In the genomic region with DNA sequence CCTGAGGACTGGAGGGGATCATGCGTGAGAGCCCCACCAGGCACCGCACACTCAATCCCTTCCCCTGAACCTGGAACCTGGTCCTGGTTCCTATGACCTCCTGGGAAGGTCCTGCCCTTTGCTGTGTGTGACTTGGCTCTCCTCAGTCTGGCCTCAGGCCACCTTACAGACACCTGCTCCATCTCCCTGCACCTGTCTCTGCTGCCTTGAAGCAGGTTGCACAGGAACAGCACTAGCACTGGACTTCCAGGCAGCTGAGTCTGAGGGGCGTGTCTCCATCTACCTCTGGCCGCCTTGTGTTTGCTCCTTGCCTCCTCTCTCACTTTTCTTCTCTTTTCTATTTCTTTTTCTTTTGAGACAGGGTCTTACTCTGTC, we compare ENCODE assay signal across 14 cellular contexts. TPM values are rescaled to one million over a fixed set of nuclear protein-coding genes. Genes with fewer than 3 reads are reported as not detected.
A peak's percentile ranks its signal among the peaks of the same experiment; 100 is the strongest.
DNase-seq lines count a peak whose midpoint lies in the region; ATAC-seq lines count a peak whose summit lies in the region.
"Had no signal": no experiment of that assay in that cellular context is flagged by ENCODE, and none has a peak within 500 bp of the region (broad histone marks: within the 10 kb centered on the region; RNA-seq: fewer than 3 reads in every experiment).

No MANE protein-coding gene starts in this region.

- no peak overlapping the region for H3K4me2 ChIP-seq in neuronal stem cell (ENCODE audit: insufficient read depth, low read length, poor library complexity, severe bottlenecking)

- H3K23ac ChIP-seq in neuronal stem cell (ENCODE audit: low read depth, low read length, poor library complexity) = peak overlapping the region; percentile 71

- peaks cover 0 to 2% of the 10 kb centered on the region in 2 donors for H3K9me3 ChIP-seq in neuronal stem cell (replicated peaks in 1 of 2; ENCODE audit: control insufficient read depth in 2 of 2, insufficient read depth in 1 of 2, low read depth in 1 of 2, low read length in 2 of 2)
- H3K9me3 ChIP-seq: vagina had no signal

- H3K18ac ChIP-seq in neuronal stem cell (ENCODE audit: low read length) = no peak overlapping the region

- no peak for DNase-seq in activated CD8-positive, alpha-beta memory T cell treated with anti-CD3 and anti-CD28 coated beads, Interleukin-2, amount 10 ng/mL, durations not matched to agents 7 days and 5 days
- DNase-seq in activated CD8-positive, alpha-beta memory T cell treated with anti-CD3 and anti-CD28 coated beads for 24 hours = no peak
- DNase-seq in NCI-H146 (lab: John Stamatoyannopoulos, UW) (peak; percentile 49), neuronal stem cell (ENCODE audit: low spot score) (no peak), hypothalamus (lab: John Stamatoyannopoulos, UW) (no peak)
- no peak for DNase-seq in activated naive CD4-positive, alpha-beta T cell treated with anti-CD3 and anti-CD28 coated beads, Interleukin-2, amount 50 U/mL, for 72 hours (ENCODE audit: low spot score in 2 of 2)
- DNase-seq: ACHN; activated effector memory CD4-positive, alpha-beta T cell treated with anti-CD3 and anti-CD28 coated beads, Interleukin-2, amount 50 U/mL, for 16 hours; effector CD4-positive, alpha-beta T cell; hippocampal formation; MV-4-11 had no signal

- H3K27me3 ChIP-seq in neuronal stem cell (ENCODE audit: control insufficient read depth in 3 of 3, insufficient read depth in 3 of 3, low read depth in 1 of 3, low read length in 3 of 3) = peaks cover 0 to 48% (median 0%) of the 10 kb centered on the region in 3 experiments
- H3K27me3 ChIP-seq: vagina had no signal

- no peak overlapping the region for H2BK12ac ChIP-seq in neuronal stem cell (ENCODE audit: low read length)

- no peak for ATAC-seq in activated CD8-positive, alpha-beta memory T cell treated with anti-CD3 and anti-CD28 coated beads, Interleukin-2, amount 10 ng/mL, durations not matched to agents 7 days and 5 days
- no peak for ATAC-seq in activated naive CD4-positive, alpha-beta T cell treated with anti-CD3 and anti-CD28 coated beads, Interleukin-2, amount 50 U/mL, for 72 hours
- ATAC-seq in HG02678 (IDR thresholded peaks at IDR 0.05; ENCODE audit: unreplicated experiment) (no peak), GM21367 (IDR thresholded peaks at IDR 0.05; ENCODE audit: unreplicated experiment) (no peak)

- H2BK120ac ChIP-seq in neuronal stem cell (ENCODE audit: low read depth, low read length) = peak overlapping the region; percentile 2

- H3K4me1 Mint-ChIP-seq in activated CD8-positive, alpha-beta memory T cell treated with anti-CD3 and anti-CD28 coated beads, Interleukin-2, amount 10 ng/mL, durations not matched to agents 7 days and 5 days = peaks cover 88% of the 10 kb centered on the region

- no peak overlapping the region for H3K27ac ChIP-seq in neuronal stem cell (replicated peaks; ENCODE audit: low read length)
- H3K27ac ChIP-seq: vagina had no signal

- peak overlapping the region; percentile 69 for H2BK15ac ChIP-seq in neuronal stem cell (ENCODE audit: low read length)

- H4K8ac ChIP-seq in neuronal stem cell (ENCODE audit: low read depth, low read length) = no peak overlapping the region

- CTCF ChIA-PET in activated CD8-positive, alpha-beta memory T cell treated with anti-CD3 and anti-CD28 coated beads, Interleukin-2, amount 10 ng/mL, durations not matched to agents 7 days and 5 days (lab: Charles Lee) = interaction anchor here (1.5 to 4.5 kb wide), 3 partner anchors 14 to 37 kb away, joined by 3 to 19 read pairs (median 5); a partner anchor contains a TSS

- no peaks in the 10 kb centered on the region for H3K36me3 ChIP-seq in neuronal stem cell (replicated peaks in 1 of 2; ENCODE audit: control insufficient read depth in 2 of 2, insufficient read depth in 2 of 2, low read length in 2 of 2)
- H3K36me3 ChIP-seq: vagina had no signal

- H3K27ac Mint-ChIP-seq in activated CD8-positive, alpha-beta memory T cell treated with anti-CD3 and anti-CD28 coated beads, Interleukin-2, amount 10 ng/mL, durations not matched to agents 7 days and 5 days = peak overlapping the region; percentile 73
- H3K27ac Mint-ChIP-seq in activated naive CD4-positive, alpha-beta T cell treated with anti-CD3 and anti-CD28 coated beads, Interleukin-2, amount 50 U/mL, for 72 hours = peak overlapping the region; percentile 46 to 55

- H4K91ac ChIP-seq in neuronal stem cell (ENCODE audit: low read depth, low read length, poor library complexity) = no peak overlapping the region

- H3K79me1 ChIP-seq in neuronal stem cell (ENCODE audit: low read depth, low read length) = no peaks in the 10 kb centered on the region

- H3K4me3 ChIP-seq in neuronal stem cell (ENCODE audit: low read length in 2 of 2) = no peak overlapping the region
- H3K4me3 ChIP-seq: vagina had no signal

- no CpG with 5 or more reads among the region's 4 CpGs for WGBS in neuronal stem cell (ENCODE audit: extremely low coverage in 2 of 2, insufficient read length in 2 of 2, insufficient replicate concordance in 1 of 2), 2 donors

- H3K14ac ChIP-seq in neuronal stem cell (ENCODE audit: low read length) = peak overlapping the region; percentile 86

- H3K4ac ChIP-seq in neuronal stem cell (ENCODE audit: low read length) = no peak overlapping the region

- H3K9me3 Mint-ChIP-seq in activated CD8-positive, alpha-beta memory T cell treated with anti-CD3 and anti-CD28 coated beads, Interleukin-2, amount 10 ng/mL, durations not matched to agents 7 days and 5 days (ENCODE audit: low read depth) = no peaks in the 10 kb centered on the region
- H3K9me3 Mint-ChIP-seq in activated naive CD4-positive, alpha-beta T cell treated with anti-CD3 and anti-CD28 coated beads, Interleukin-2, amount 50 U/mL, for 72 hours = no peaks in the 10 kb centered on the region

- H3K4me1 ChIP-seq in neuronal stem cell (ENCODE audit: control insufficient read depth in 2 of 2, insufficient read depth in 1 of 2, low read depth in 1 of 2, low read length in 2 of 2) = no peaks in the 10 kb centered on the region

- no peak overlapping the region for H2AFZ ChIP-seq in neuronal stem cell (ENCODE audit: low read length)

- no peak overlapping the region for H2BK5ac ChIP-seq in neuronal stem cell (ENCODE audit: low read length)

- no peak overlapping the region for H2AK5ac ChIP-seq in neuronal stem cell (ENCODE audit: low read depth, low read length)

- peaks cover 54% of the 10 kb centered on the region for H3K36me3 Mint-ChIP-seq in activated CD8-positive, alpha-beta memory T cell treated with anti-CD3 and anti-CD28 coated beads, Interleukin-2, amount 10 ng/mL, durations not matched to agents 7 days and 5 days
- H3K36me3 Mint-ChIP-seq in activated naive CD4-positive, alpha-beta T cell treated with anti-CD3 and anti-CD28 coated beads, Interleukin-2, amount 50 U/mL, for 72 hours = peaks cover 0 to 32% of the 10 kb centered on the region in 2 donors

- peak overlapping the region; percentile 16 for H3K9ac ChIP-seq in neuronal stem cell (ENCODE audit: low read depth, low read length, poor library complexity)

- no peaks in the 10 kb centered on the region for H3K27me3 Mint-ChIP-seq in activated CD8-positive, alpha-beta memory T cell treated with anti-CD3 and anti-CD28 coated beads, Interleukin-2, amount 10 ng/mL, durations not matched to agents 7 days and 5 days

- no peak overlapping the region for H3K4me3 Mint-ChIP-seq in activated CD8-positive, alpha-beta memory T cell treated with anti-CD3 and anti-CD28 coated beads, Interleukin-2, amount 10 ng/mL, durations not matched to agents 7 days and 5 days

RNA-seq across cellular contexts. Expression of a gene that starts 15.4 kb away (rescaled TPM):
- 100 to 1,000 TPM; 157 to 255 TPM for total RNA-seq in activated CD8-positive, alpha-beta memory T cell treated with anti-CD3 and anti-CD28 coated beads, Interleukin-2, amount 10 ng/mL, durations not matched to agents 7 days and 5 days
- total RNA-seq in activated naive CD4-positive, alpha-beta T cell treated with anti-CD3 and anti-CD28 coated beads, Interleukin-2, amount 50 U/mL, for 72 hours = 100 to 1,000 TPM in 1 of 2 donors, 10 to 100 TPM in 1; 95.5 to 149 TPM
- 2.0 TPM for polyA plus RNA-seq in neuronal stem cell (2013, experiment 1 of 2)
- 1.8 TPM for polyA plus RNA-seq in neuronal stem cell (2013, experiment 2 of 2)
